9 cellular contexts compared by ENCODE assay signal in genomic region chr12:111429760-111430417, GRCh38. TPM values are rescaled to one million over a fixed set of nuclear protein-coding genes. Genes with fewer than 3 reads are reported as not detected.
DNase-seq lines count a peak whose midpoint lies in the region; ATAC-seq and TF ChIP-seq lines count a peak whose summit lies in the region.
"Had no signal": no experiment of that assay in that cellular context is flagged by ENCODE, and none has a peak within 500 bp of the region (broad histone marks: within the 10 kb centered on the region; RNA-seq: fewer than 3 reads in every experiment).

No MANE protein-coding gene starts in this region.

- H3K9me3 Mint-ChIP-seq in MCF 10A (ENCODE audit: unreplicated experiment), result no peaks in the 10 kb centered on the region
- H3K9me3 Mint-ChIP-seq: neural crest cell had no signal

- intact Hi-C loops in heart left ventricle (cut with DNase I), result loop anchor here in 1 of 10 donors (1.0 kb wide), 1 partner anchor 24 kb away; no protein-coding TSS in a partner anchor
- intact Hi-C loops in left cardiac atrium (cut with DNase I), result loop anchor here in 1 of 2 donors (2.0 kb wide), 1 partner anchor 17 kb away; no protein-coding TSS in a partner anchor
- intact Hi-C loops in uterus (cut with DNase I; ENCODE audit: low total_unique reads), result no loop called here
- intact Hi-C loops in MCF 10A (cut with micrococcal nuclease), result no loop called here

- POLR2A ChIA-PET in MCF 10A (lab: Yijun Ruan, JAX), result interaction anchor here (0.6 to 0.7 kb wide), 3 partner anchors 21 to 661 kb away, joined by 3 to 4 read pairs (median 4); no protein-coding TSS in a partner anchor

- ATAC-seq in heart left ventricle (no peak), left cardiac atrium (no peak)

- H3K27ac Mint-ChIP-seq in MCF 10A (ENCODE audit: low read depth, unreplicated experiment), result no peak overlapping the region

- peak overlapping the region; percentile 62 to 95 (median 89) for H3K27ac ChIP-seq in heart left ventricle
- peak overlapping the region; percentile 69 for H3K27ac ChIP-seq in muscle layer of duodenum (ENCODE audit: low read length)
- H3K27ac ChIP-seq in uterus, result peak overlapping the region; percentile 74 to 90

- in situ Hi-C loops in GM13977 (cut with MboI; ENCODE audit: low pct_unique_long_range_greater_than_20kb, low sequenced_read_pairs, unreplicated experiment), result no loop called here

- DNase-seq in heart left ventricle, result peak in 2 of 5 donors; percentile 22 to 32
- DNase-seq in left cardiac atrium, result no peak
- peak; percentile 57 for DNase-seq in activated gamma-delta T cell (lab: John Stamatoyannopoulos, UW)
- no peak for DNase-seq in uterus
- DNase-seq in GM13977 (ENCODE audit: low spot score), result no peak
- no peak for DNase-seq in NAMALWA (ENCODE audit: low spot score)
- no peak for DNase-seq in MCF 10A (ENCODE audit: unreplicated experiment)

- peaks cover 28% of the 10 kb centered on the region for H3K4me1 Mint-ChIP-seq in MCF 10A (ENCODE audit: insufficient read depth, unreplicated experiment)

- no TSS peak for BruUV-seq in MCF 10A (replicated peaks; lab: Mats Ljungman, UMichigan)

- CTCF ChIA-PET in MCF 10A (lab: Yijun Ruan, JAX), result interaction anchor here (0.5 to 1.8 kb wide), 5 partner anchors 11 to 33 kb away, joined by 3 to 6 read pairs (median 4); no protein-coding TSS in a partner anchor

- 41 to 51% (median 49%) methylated on average over 18 to 22 of the region's 22 CpGs for WGBS in heart left ventricle, 4 donors

- no peaks in the 10 kb centered on the region for H3K9me3 ChIP-seq in heart left ventricle
- no peaks in the 10 kb centered on the region for H3K9me3 ChIP-seq in muscle layer of duodenum (ENCODE audit: control insufficient read depth in 1 of 2, low read length in 2 of 2)
- no peaks in the 10 kb centered on the region for H3K9me3 ChIP-seq in uterus

- H3K27me3 ChIP-seq in heart left ventricle, result no peaks in the 10 kb centered on the region
- no peaks in the 10 kb centered on the region for H3K27me3 ChIP-seq in muscle layer of duodenum (ENCODE audit: low read depth, low read length)
- H3K27me3 ChIP-seq in uterus, result no peaks in the 10 kb centered on the region

- TF ChIP-seq CTCF in heart left ventricle (IDR thresholded peaks at IDR 0.05) (no peak), uterus (IDR thresholded peaks at IDR 0.05) (no peak), GM13977 (IDR thresholded peaks at IDR 0.05; ENCODE audit: extremely low read depth, insufficient read depth, missing control alignments) (no peak), MCF 10A (IDR thresholded peaks at IDR 0.05; ENCODE audit: unreplicated experiment) (no peak)

- H3K27me3 Mint-ChIP-seq in MCF 10A (ENCODE audit: insufficient read depth, unreplicated experiment), result no peaks in the 10 kb centered on the region

- H3K36me3 Mint-ChIP-seq in MCF 10A (ENCODE audit: insufficient read depth, unreplicated experiment), result no peaks in the 10 kb centered on the region

- peaks cover 19 to 100% (median 98%) of the 10 kb centered on the region in 12 donors for H3K4me1 ChIP-seq in heart left ventricle
- peaks cover 17 to 70% of the 10 kb centered on the region in 2 donors for H3K4me1 ChIP-seq in muscle layer of duodenum (ENCODE audit: control insufficient read depth in 1 of 2, insufficient read depth in 2 of 2, low read length in 2 of 2)
- H3K4me1 ChIP-seq in uterus, result peaks cover 3 to 28% of the 10 kb centered on the region in 2 donors

- H3K36me3 ChIP-seq in heart left ventricle (peaks cover 0 to 25% (median 0%) of the 10 kb centered on the region in 9 donors), muscle layer of duodenum (ENCODE audit: control insufficient read depth in 1 of 2, insufficient read depth in 2 of 2, low read length in 2 of 2) (no peaks in the 10 kb centered on the region), uterus (no peaks in the 10 kb centered on the region)

- no peak for TF ChIP-seq POLR2A in heart left ventricle (IDR thresholded peaks at IDR 0.05)
- TF ChIP-seq POLR2A in uterus (IDR thresholded peaks at IDR 0.05), result no peak

- H3K4me3 Mint-ChIP-seq in MCF 10A (ENCODE audit: unreplicated experiment), result no peak overlapping the region
- H3K4me3 Mint-ChIP-seq: neural crest cell had no signal

- H3K4me3 ChIP-seq in heart left ventricle (peak overlapping the region in 6 of 12 donors; percentile 8 to 41 (median 24)), muscle layer of duodenum (ENCODE audit: low read depth in 1 of 2, low read length in 2 of 2) (no peak overlapping the region), uterus (no peak overlapping the region)

RNA-seq across cellular contexts. Expression of gene SH2B3, which starts 24.2 kb away (rescaled TPM):
- total RNA-seq in heart left ventricle, result 10 to 100 TPM; 35.8 to 76.7 (median 40.3) TPM
- polyA plus RNA-seq in heart left ventricle, result 10 to 100 TPM; 11.3 to 16.8 TPM
- 10 to 100 TPM; 27.1 to 39.6 TPM for total RNA-seq in left cardiac atrium
- 10 to 100 TPM; 11.8 to 31.3 (median 21.8) TPM for total RNA-seq in uterus
- 4.5 and 5.1 TPM in 2 replicates for total RNA-seq in MCF 10A (2022)
